Comparison of ENCODE assay signal across 9 cellular contexts in genomic region chr7:45574521-45575500, GRCh38. TPM values are rescaled to one million over a fixed set of nuclear protein-coding genes. Genes with fewer than 3 reads are reported as not detected.
A peak's percentile ranks its signal among the peaks of the same experiment; 100 is the strongest.
DNase-seq lines count a peak whose midpoint lies in the region; ATAC-seq and TF ChIP-seq lines count a peak whose summit lies in the region.
"Had no signal": no experiment of that assay in that cellular context is flagged by ENCODE, and none has a peak within 500 bp of the region (broad histone marks: within the 10 kb centered on the region; RNA-seq: fewer than 3 reads in every experiment).

No MANE protein-coding gene starts in this region.

- no peaks in the 10 kb centered on the region for H3K9me3 ChIP-seq in sigmoid colon

- H3K4me1 ChIP-seq in sigmoid colon: peaks cover 0 to 16% (median 13%) of the 10 kb centered on the region in 4 donors

- TF ChIP-seq EP300 in sigmoid colon (IDR thresholded peaks at IDR 0.05): no peak

- intact Hi-C loops in cardiac septum (cut with DNase I): no loop called here
- intact Hi-C loops in sigmoid colon (cut with DNase I): no loop called here

- no peak for TF ChIP-seq CTCF in sigmoid colon (IDR thresholded peaks at IDR 0.05)

- no peaks in the 10 kb centered on the region for H3K36me3 ChIP-seq in sigmoid colon

- TF ChIP-seq POLR2A in sigmoid colon (IDR thresholded peaks at IDR 0.05): no peak

- H3K9me3 Mint-ChIP-seq in activated T-cell treated with anti-CD3 and anti-CD28 coated beads, Interleukin-2, amount 50 U/mL, for 4 hours: no peaks in the 10 kb centered on the region
- H3K9me3 Mint-ChIP-seq: central memory CD8-positive, alpha-beta T cell had no signal

- H3K4me3 ChIP-seq in sigmoid colon: peak overlapping the region in 3 of 4 donors; percentile 31 to 51 (median 48)

- H3K27me3 Mint-ChIP-seq in activated T-cell treated with anti-CD3 and anti-CD28 coated beads, Interleukin-2, amount 50 U/mL, for 4 hours (ENCODE audit: low read depth): peaks cover 52% of the 10 kb centered on the region

- no peak overlapping the region for H3K27ac ChIP-seq in sigmoid colon

- H3K27me3 ChIP-seq in sigmoid colon: peaks cover 13 to 59% (median 48%) of the 10 kb centered on the region in 3 donors

- H3K4me3 Mint-ChIP-seq in activated T-cell treated with anti-CD3 and anti-CD28 coated beads, Interleukin-2, amount 50 U/mL, for 4 hours: no peak overlapping the region
- H3K4me3 Mint-ChIP-seq: central memory CD8-positive, alpha-beta T cell had no signal

- H3K4me1 Mint-ChIP-seq in activated T-cell treated with anti-CD3 and anti-CD28 coated beads, Interleukin-2, amount 50 U/mL, for 4 hours (ENCODE audit: low read depth): peaks cover 2% of the 10 kb centered on the region
- H3K4me1 Mint-ChIP-seq: central memory CD8-positive, alpha-beta T cell had no signal

- DNase-seq in NCI-H345 (lab: John Stamatoyannopoulos, UW) (peak; percentile 42), NCI-H345 treated with DMSO at 0.1 percent for 48 hours (lab: John Stamatoyannopoulos, UW; ENCODE audit: unreplicated experiment) (no peak), HS-5 (ENCODE audit: low read depth) (peak; percentile 3), cardiac septum (ENCODE audit: low spot score) (peak; percentile 70), sigmoid colon (peak; percentile 50), amniotic stem cell (lab: John Stamatoyannopoulos, UW) (no peak)
- no peak for DNase-seq in activated T-cell treated with anti-CD3 and anti-CD28 coated beads, Interleukin-2, amount 50 U/mL, for 4 hours

- ATAC-seq in activated T-cell treated with anti-CD3 and anti-CD28 coated beads, Interleukin-2, amount 50 U/mL, for 4 hours: peak; percentile 8 to 25
- ATAC-seq in HG02852 (IDR thresholded peaks at IDR 0.05; ENCODE audit: unreplicated experiment): no peak

- 1% methylated on average over 104 of the region's 104 CpGs for WGBS in sigmoid colon, 2 donors

- H3K36me3 Mint-ChIP-seq in activated T-cell treated with anti-CD3 and anti-CD28 coated beads, Interleukin-2, amount 50 U/mL, for 4 hours (ENCODE audit: insufficient read depth): no peaks in the 10 kb centered on the region

RNA-seq across cellular contexts. Expression of gene ADCY1, which starts 0.6 kb away (rescaled TPM):
- total RNA-seq in activated T-cell treated with anti-CD3 and anti-CD28 coated beads, Interleukin-2, amount 50 U/mL, for 4 hours: under 1 TPM; 0.05 to 0.26 (median 0.20) TPM
- total RNA-seq in cardiac septum (2.9 TPM), sigmoid colon (under 1 TPM; 0.27 to 0.71 (median 0.61) TPM)
- under 1 TPM; 0.23 to 0.60 (median 0.50) TPM for polyA plus RNA-seq in sigmoid colon

Comparison
In these comparisons a context has a peak if more than half of its experiments do, and no peak if none do; other contexts are left out.
1. DNase-seq: peak in NCI-H345 (single experiment), HS-5 (single experiment), cardiac septum (single experiment) and sigmoid colon (single experiment); none in NCI-H345 treated with DMSO at 0.1 percent for 48 hours (single experiment), activated T-cell treated with anti-CD3 and anti-CD28 coated beads, Interleukin-2, amount 50 U/mL, for 4 hours (single experiment) and amniotic stem cell (single experiment).